In the genomic region with DNA sequence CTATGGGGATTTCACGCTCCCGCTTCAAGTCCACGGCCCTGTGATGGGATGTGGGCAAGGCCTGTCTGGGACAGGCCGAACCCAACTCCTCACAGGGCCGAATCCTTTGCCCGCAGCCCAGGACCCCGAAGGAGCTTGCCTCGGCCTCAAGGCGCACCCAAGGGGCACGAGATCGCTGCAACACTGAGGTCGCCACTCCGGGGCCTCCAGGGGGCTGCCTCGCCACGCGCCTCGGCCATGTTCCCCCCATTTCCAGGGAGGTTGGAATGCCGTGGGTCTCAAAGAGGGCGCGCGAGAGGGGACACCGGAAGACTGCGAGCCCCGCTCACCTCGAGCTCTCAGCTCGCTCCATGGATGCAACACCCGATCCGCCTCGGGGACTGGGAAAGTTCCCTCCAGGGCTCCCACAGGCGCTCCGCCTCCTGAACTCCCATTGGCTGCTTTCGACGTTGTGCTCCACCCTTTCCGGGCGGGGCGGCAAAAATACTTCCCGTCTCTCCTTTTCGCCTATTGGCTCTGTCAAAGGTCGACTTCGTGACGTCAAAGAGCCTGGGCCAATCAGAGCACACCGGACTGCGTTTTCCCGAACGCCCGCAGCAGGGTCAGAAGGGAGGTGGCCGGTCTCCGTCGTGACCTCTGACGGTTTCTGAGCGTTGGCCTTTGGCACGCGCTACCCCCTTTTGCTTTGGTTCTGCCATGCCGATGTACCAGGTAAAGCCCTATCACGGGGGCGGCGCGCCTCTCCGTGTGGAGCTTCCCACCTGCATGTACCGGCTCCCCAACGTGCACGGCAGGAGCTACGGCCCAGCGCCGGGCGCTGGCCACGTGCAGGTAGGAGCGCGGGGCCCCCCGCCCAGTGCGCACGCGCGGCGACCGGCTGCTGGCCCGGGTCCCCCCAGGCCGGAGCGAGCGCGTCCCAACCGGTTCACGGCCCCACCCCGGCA, we compare ENCODE assay signal across 8 cellular contexts. TPM values are rescaled to one million over a fixed set of nuclear protein-coding genes. Genes with fewer than 3 reads are reported as not detected.
DNase-seq lines count a peak whose midpoint lies in the region; ATAC-seq and TF ChIP-seq lines count a peak whose summit lies in the region.

A gene (plus strand): TSS at position 605 of the 944 bp plus-strand sequence. CDS start 92 bp downstream, at position 697.
A gene with protein sequence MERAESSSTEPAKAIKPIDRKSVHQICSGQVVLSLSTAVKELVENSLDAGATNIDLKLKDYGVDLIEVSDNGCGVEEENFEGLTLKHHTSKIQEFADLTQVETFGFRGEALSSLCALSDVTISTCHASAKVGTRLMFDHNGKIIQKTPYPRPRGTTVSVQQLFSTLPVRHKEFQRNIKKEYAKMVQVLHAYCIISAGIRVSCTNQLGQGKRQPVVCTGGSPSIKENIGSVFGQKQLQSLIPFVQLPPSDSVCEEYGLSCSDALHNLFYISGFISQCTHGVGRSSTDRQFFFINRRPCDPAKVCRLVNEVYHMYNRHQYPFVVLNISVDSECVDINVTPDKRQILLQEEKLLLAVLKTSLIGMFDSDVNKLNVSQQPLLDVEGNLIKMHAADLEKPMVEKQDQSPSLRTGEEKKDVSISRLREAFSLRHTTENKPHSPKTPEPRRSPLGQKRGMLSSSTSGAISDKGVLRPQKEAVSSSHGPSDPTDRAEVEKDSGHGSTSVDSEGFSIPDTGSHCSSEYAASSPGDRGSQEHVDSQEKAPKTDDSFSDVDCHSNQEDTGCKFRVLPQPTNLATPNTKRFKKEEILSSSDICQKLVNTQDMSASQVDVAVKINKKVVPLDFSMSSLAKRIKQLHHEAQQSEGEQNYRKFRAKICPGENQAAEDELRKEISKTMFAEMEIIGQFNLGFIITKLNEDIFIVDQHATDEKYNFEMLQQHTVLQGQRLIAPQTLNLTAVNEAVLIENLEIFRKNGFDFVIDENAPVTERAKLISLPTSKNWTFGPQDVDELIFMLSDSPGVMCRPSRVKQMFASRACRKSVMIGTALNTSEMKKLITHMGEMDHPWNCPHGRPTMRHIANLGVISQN (minus strand): TSS at position 382 of the 944 bp plus-strand sequence. CDS start 30 bp downstream, at position 352.

- peaks cover 27% of the 10 kb centered on the region for H3K79me2 ChIP-seq in fibroblast of lung (ENCODE audit: control insufficient read depth, insufficient read depth, low read length)

- DNase-seq in ELF-1 (ENCODE audit: low read depth, low spot score) = peak; percentile 99
- peak; percentile 96 for DNase-seq in GOT3 (lab: John Stamatoyannopoulos, UW)
- DNase-seq in LNCaP clone FGC (ENCODE audit: low read depth) = peak; percentile 98
- peak; percentile 97 for DNase-seq in RWPE1 (ENCODE audit: low spot score)
- peak; percentile 97 to 99 for DNase-seq in fibroblast of lung (ENCODE audit: low read depth in 2 of 2)
- peak; percentile 85 to 97 (median 94) for DNase-seq in naive thymus-derived CD8-positive, alpha-beta T cell
- DNase-seq in stimulated activated naive CD4-positive, alpha-beta T cell (lab: John Stamatoyannopoulos, UW) = peak; percentile 89 to 97 (median 92)

- H3K27me3 Mint-ChIP-seq in activated T-helper 17 cell treated with anti-CD3 and anti-CD28 coated beads, Interleukin-2, amount 50 U/mL, for 72 hours = no peaks in the 10 kb centered on the region
- H3K27me3 Mint-ChIP-seq in naive thymus-derived CD8-positive, alpha-beta T cell = no peaks in the 10 kb centered on the region

- no peaks in the 10 kb centered on the region for H3K36me3 ChIP-seq in fibroblast of lung (ENCODE audit: control insufficient read depth, insufficient read depth, low read length)

- H4K20me1 ChIP-seq in fibroblast of lung (ENCODE audit: control insufficient read depth, extremely low read depth, insufficient read depth, low read length) = no peaks in the 10 kb centered on the region

- peaks cover 2% of the 10 kb centered on the region for H3K4me1 ChIP-seq in fibroblast of lung (ENCODE audit: control insufficient read depth, extremely low read depth, insufficient read depth, low read length)

- H3K4me3 ChIP-seq in LNCaP clone FGC (ENCODE audit: low read depth, low read length) = peak within 1 kb of the TSS; percentile 93
- H3K4me3 ChIP-seq in fibroblast of lung (replicated peaks in 1 of 4; ENCODE audit: control extremely low read depth in 1 of 4, insufficient read depth in 1 of 4, low read depth in 3 of 4, low read length in 4 of 4) = peak within 1 kb of the TSS; percentile 67 to 91 (median 82)

- no peaks in the 10 kb centered on the region for H3K9me3 Mint-ChIP-seq in activated T-helper 17 cell treated with anti-CD3 and anti-CD28 coated beads, Interleukin-2, amount 50 U/mL, for 72 hours
- no peaks in the 10 kb centered on the region for H3K9me3 Mint-ChIP-seq in naive thymus-derived CD8-positive, alpha-beta T cell

- H2AFZ ChIP-seq in fibroblast of lung (ENCODE audit: low read length) = peak within 1 kb of the TSS; percentile 87

- H3K27ac Mint-ChIP-seq in activated T-helper 17 cell treated with anti-CD3 and anti-CD28 coated beads, Interleukin-2, amount 50 U/mL, for 72 hours = peak within 1 kb of the TSS; percentile 93
- peak within 1 kb of the TSS; percentile 90 to 98 (median 96) for H3K27ac Mint-ChIP-seq in naive thymus-derived CD8-positive, alpha-beta T cell

- TF ChIP-seq CTCF in LNCaP clone FGC (IDR thresholded peaks at IDR 0.05; ENCODE audit: control insufficient read depth, extremely low read depth, insufficient read depth) (no peak), RWPE1 (conservative IDR thresholded peaks at IDR 0.05; ENCODE audit: low read depth) (no peak), fibroblast of lung (conservative IDR thresholded peaks at IDR 0.05 in 1 of 2, IDR thresholded peaks at IDR 0.05 in 1 of 2; ENCODE audit: low read depth in 1 of 2, low read length in 2 of 2) (peak in 1 of 2 donors; percentile 10)

- peak within 1 kb of the TSS; percentile 88 for H3K4me2 ChIP-seq in fibroblast of lung (ENCODE audit: extremely low read depth, insufficient read depth, low read length)

- H3K27ac ChIP-seq in RWPE1 (peak within 1 kb of the TSS; percentile 92), fibroblast of lung (ENCODE audit: insufficient read depth, low read length) (peak within 1 kb of the TSS; percentile 97)

- peaks cover 11% of the 10 kb centered on the region for H3K4me1 Mint-ChIP-seq in activated T-helper 17 cell treated with anti-CD3 and anti-CD28 coated beads, Interleukin-2, amount 50 U/mL, for 72 hours
- peaks cover 17 to 47% (median 32%) of the 10 kb centered on the region in 4 donors for H3K4me1 Mint-ChIP-seq in naive thymus-derived CD8-positive, alpha-beta T cell

- H3K27me3 ChIP-seq in fibroblast of lung (ENCODE audit: control insufficient read depth, insufficient read depth, low read length) = no peaks in the 10 kb centered on the region

- CTCF ChIA-PET in RWPE1 (lab: Yijun Ruan, JAX) = interaction anchor here (0.6 to 1.7 kb wide), 2 partner anchors 11 to 344 kb away, joined by 4 to 6 read pairs; no protein-coding TSS in a partner anchor

- peaks cover 45% of the 10 kb centered on the region for H3K36me3 Mint-ChIP-seq in activated T-helper 17 cell treated with anti-CD3 and anti-CD28 coated beads, Interleukin-2, amount 50 U/mL, for 72 hours (ENCODE audit: low read depth)
- peaks cover 0 to 16% (median 0%) of the 10 kb centered on the region in 3 donors for H3K36me3 Mint-ChIP-seq in naive thymus-derived CD8-positive, alpha-beta T cell

- ATAC-seq in activated T-helper 17 cell treated with anti-CD3 and anti-CD28 coated beads, Interleukin-2, amount 50 U/mL, for 72 hours (replicated peaks) = peak; percentile 95
- peak; percentile 86 to 89 for ATAC-seq in naive thymus-derived CD8-positive, alpha-beta T cell

- H3K9ac ChIP-seq in fibroblast of lung (ENCODE audit: insufficient read depth, low read length) = peak within 1 kb of the TSS; percentile 86

- POLR2A ChIA-PET in RWPE1 (lab: Yijun Ruan, JAX; ENCODE audit: low non-redundant PET) = interaction anchor here (0.5 to 0.6 kb wide), 2 partner anchors 9 to 239 kb away, joined by 3 read pairs; no protein-coding TSS in a partner anchor
- POLR2A ChIA-PET in naive thymus-derived CD8-positive, alpha-beta T cell (lab: Charles Lee) = interaction anchor here (0.5 to 2.4 kb wide), 9 partner anchors 9 to 651 kb away, joined by 3 to 9 read pairs (median 5); no protein-coding TSS in a partner anchor

- H3K4me3 Mint-ChIP-seq in activated T-helper 17 cell treated with anti-CD3 and anti-CD28 coated beads, Interleukin-2, amount 50 U/mL, for 72 hours = peak within 1 kb of the TSS; percentile 86
- peak within 1 kb of the TSS; percentile 90 to 98 (median 94) for H3K4me3 Mint-ChIP-seq in naive thymus-derived CD8-positive, alpha-beta T cell

- no peaks in the 10 kb centered on the region for H3K9me3 ChIP-seq in fibroblast of lung (ENCODE audit: control insufficient read depth, insufficient read depth, low read depth, low read length)

RNA-seq across cellular contexts. Expression of the first gene that starts in this region (rescaled TPM):
- total RNA-seq in activated T-helper 17 cell treated with anti-CD3 and anti-CD28 coated beads, Interleukin-2, amount 50 U/mL, for 72 hours = 10 to 100 TPM; 21.5 to 45.2 TPM
- total RNA-seq in fibroblast of lung = 41.6 and 41.9 TPM in 2 replicates
- polyA plus RNA-seq in fibroblast of lung = 47.4 and 58.5 TPM in 2 replicates
- polyA plus RNA-seq in fibroblast of lung (2012) = 27.1 and 36.6 TPM in 2 replicates
- 30.6 and 31.7 TPM in 2 replicates for polyA minus RNA-seq in fibroblast of lung (ENCODE audit: low replicate concordance)
- total RNA-seq in naive thymus-derived CD8-positive, alpha-beta T cell = 10 to 100 TPM; 12.6 to 14.0 TPM
- 10 to 100 TPM; 14.1 to 23.9 (median 20.8) TPM for polyA plus RNA-seq in naive thymus-derived CD8-positive, alpha-beta T cell

RNA-seq across cellular contexts. Expression of the second gene that starts in this region (rescaled TPM):
- 10 to 100 TPM; 17.4 to 20.6 TPM for total RNA-seq in activated T-helper 17 cell treated with anti-CD3 and anti-CD28 coated beads, Interleukin-2, amount 50 U/mL, for 72 hours
- 28.0 and 28.1 TPM in 2 replicates for total RNA-seq in fibroblast of lung
- 7.3 and 7.9 TPM in 2 replicates for polyA plus RNA-seq in fibroblast of lung
- 5.9 and 6.6 TPM in 2 replicates for polyA plus RNA-seq in fibroblast of lung (2012)
- polyA minus RNA-seq in fibroblast of lung (ENCODE audit: low replicate concordance) = 4.4 and 7.7 TPM in 2 replicates
- 10 to 100 TPM; 20.0 to 22.8 TPM for total RNA-seq in naive thymus-derived CD8-positive, alpha-beta T cell
- polyA plus RNA-seq in naive thymus-derived CD8-positive, alpha-beta T cell = 10 to 100 TPM in 2 of 3 donors, 1 to 10 TPM in 1; 9.8 to 14.2 (median 10.0) TPM

Comparison
In these comparisons a context has a peak if more than half of its experiments do, and no peak if none do; other contexts are left out.
1. Peak in every context shown above with its lines: DNase-seq, ATAC-seq, H3K4me3 ChIP-seq and H3K27ac ChIP-seq.